ENCODE assay signal across 10 cellular contexts in the genomic region with DNA sequence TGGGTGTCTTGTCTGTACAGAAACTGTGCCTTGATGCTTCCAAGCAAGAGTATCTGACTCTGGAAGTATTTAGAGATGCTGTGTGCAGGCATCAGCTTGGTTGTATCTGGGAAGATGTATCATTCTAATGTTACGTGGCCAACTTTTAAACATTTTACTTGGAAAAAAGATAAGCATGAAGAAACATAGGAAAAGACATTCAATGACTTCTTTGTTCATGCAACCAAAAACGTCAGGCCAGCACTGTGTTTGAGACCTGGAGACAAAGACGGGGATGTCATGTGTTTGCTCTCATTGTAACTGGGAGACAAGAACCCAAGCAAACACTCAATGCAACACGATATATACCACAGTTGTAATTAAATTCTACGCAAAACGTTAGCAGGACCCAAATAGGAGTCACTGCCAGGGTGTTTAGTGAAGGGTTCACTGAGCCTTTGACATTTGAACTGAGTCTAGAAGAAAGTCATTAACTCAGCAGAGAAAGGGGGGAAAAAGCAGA. TPM values are rescaled to one million over a fixed set of nuclear protein-coding genes. Genes with fewer than 3 reads are reported as not detected.
DNase-seq lines count a peak whose midpoint lies in the region; ATAC-seq and TF ChIP-seq lines count a peak whose summit lies in the region.
"Had no signal": no experiment of that assay in that cellular context is flagged by ENCODE, and none has a peak within 500 bp of the region (broad histone marks: within the 10 kb centered on the region; RNA-seq: fewer than 3 reads in every experiment).

No MANE protein-coding gene starts in this region.

- peak overlapping the region; percentile 2 for H3K27ac Mint-ChIP-seq in Calu3 (ENCODE audit: unreplicated experiment)
- H3K27ac Mint-ChIP-seq: activated T-helper 1 cell treated with anti-CD3 and anti-CD28 coated beads, Interleukin-12 subunit alpha, Interleukin-12 subunit beta, Interleukin-2, Interleukin-4 antibody, amounts not matched to agents 30 ng/mL and 10 ng/mL and 1 ng/mL, durations not matched to agents 14 hours and 24 hours and 36 hours had no signal

- intact Hi-C loops in Calu3 (cut with micrococcal nuclease; ENCODE audit: unreplicated experiment) = no loop called here
- intact Hi-C loops in prostate gland (cut with DNase I) = no loop called here

- ATAC-seq in GM21360 (IDR thresholded peaks at IDR 0.05; ENCODE audit: unreplicated experiment) = no peak
- no peak for ATAC-seq in omental fat pad (ENCODE audit: low FRiP score)
- ATAC-seq in HG03135 (IDR thresholded peaks at IDR 0.05; ENCODE audit: unreplicated experiment) = no peak

- H3K4me3 Mint-ChIP-seq in Calu3 (ENCODE audit: low read depth, unreplicated experiment) = no peak overlapping the region
- H3K4me3 Mint-ChIP-seq: activated T-helper 1 cell treated with anti-CD3 and anti-CD28 coated beads, Interleukin-12 subunit alpha, Interleukin-12 subunit beta, Interleukin-2, Interleukin-4 antibody, amounts not matched to agents 30 ng/mL and 10 ng/mL and 1 ng/mL, durations not matched to agents 14 hours and 24 hours and 36 hours had no signal

- no peak for TF ChIP-seq CTCF in Calu3 (IDR thresholded peaks at IDR 0.05; ENCODE audit: unreplicated experiment)
- TF ChIP-seq CTCF in prostate gland (IDR thresholded peaks at IDR 0.05) = no peak
- no peak for TF ChIP-seq CTCF in omental fat pad (IDR thresholded peaks at IDR 0.05)

- H3K4me1 ChIP-seq in prostate gland (replicated peaks) = no peaks in the 10 kb centered on the region

- peaks cover 2% of the 10 kb centered on the region for H3K9me3 Mint-ChIP-seq in Calu3 (ENCODE audit: low read depth, unreplicated experiment)
- H3K9me3 Mint-ChIP-seq: activated T-helper 1 cell treated with anti-CD3 and anti-CD28 coated beads, Interleukin-12 subunit alpha, Interleukin-12 subunit beta, Interleukin-2, Interleukin-4 antibody, amounts not matched to agents 30 ng/mL and 10 ng/mL and 1 ng/mL, durations not matched to agents 14 hours and 24 hours and 36 hours had no signal

- H3K36me3 Mint-ChIP-seq in Calu3 (ENCODE audit: insufficient read depth, unreplicated experiment) = peaks cover 19% of the 10 kb centered on the region

- H3K9me3 ChIP-seq in prostate gland = no peaks in the 10 kb centered on the region

- H3K27me3 Mint-ChIP-seq in Calu3 (ENCODE audit: unreplicated experiment) = no peaks in the 10 kb centered on the region

- no peak for DNase-seq in Calu3
- DNase-seq in NCI-H510A (lab: John Stamatoyannopoulos, UW) = peak; percentile 88
- DNase-seq in foreskin melanocyte = peak; percentile 85
- peak; percentile 73 for DNase-seq in putamen (ENCODE audit: low spot score)
- no peak for DNase-seq in prostate gland (ENCODE audit: low spot score)
- DNase-seq in omental fat pad (ENCODE audit: low spot score) = no peak
- DNase-seq: NCI-H187 had no signal

- no TSS peak for BruUV-seq in Calu3 (replicated peaks; lab: Mats Ljungman, UMichigan)

- no peak for TF ChIP-seq POLR2A in prostate gland (IDR thresholded peaks at IDR 0.05)

- H3K4me3 ChIP-seq in prostate gland = no peak overlapping the region

- H3K36me3 ChIP-seq in prostate gland = no peaks in the 10 kb centered on the region

- H3K4me1 Mint-ChIP-seq in Calu3 (ENCODE audit: low read depth, unreplicated experiment) = peaks cover 79% of the 10 kb centered on the region

- no peak overlapping the region for H3K27ac ChIP-seq in prostate gland

- CTCF ChIA-PET in Calu3 (lab: Charles Lee) = interaction anchor here (1.4 kb wide), 1 partner anchor 14 kb away, joined by 3 read pairs; no protein-coding TSS in a partner anchor

- no peaks in the 10 kb centered on the region for H3K27me3 ChIP-seq in prostate gland (replicated peaks; ENCODE audit: insufficient read depth)

- 67% methylated on average over 6 of the region's 6 CpGs for WGBS in prostate gland

RNA-seq across cellular contexts. Expression of a gene that starts 8.9 kb away (rescaled TPM):
- 135 and 145 TPM in 2 replicates for total RNA-seq in Calu3 (2022)
- total RNA-seq in prostate gland = 10 to 100 TPM in 1 of 2 donors, 1 to 10 TPM in 1; 7.7 to 35.4 TPM
- total RNA-seq in omental fat pad = 10 to 100 TPM; 47.0 to 80.9 (median 56.8) TPM

Comparison
In these comparisons a context has a peak if more than half of its experiments do, and no peak if none do; other contexts are left out.
1. DNase-seq: peak in NCI-H510A (single experiment), foreskin melanocyte (single experiment) and putamen (single experiment); none in Calu3 (single experiment), prostate gland (single experiment) and omental fat pad (single experiment).